In genomic region chr3:193305356-193305755, GRCh38 we compare ENCODE assay signal across 26 cellular contexts.
"Had no signal": no experiment of that assay in that cellular context is flagged by ENCODE, and none has a peak within 500 bp of the region (broad histone marks: within the 10 kb centered on the region; RNA-seq: fewer than 3 reads in every experiment).

No MANE protein-coding gene starts in this region.

- H3K4me1 Mint-ChIP-seq: immature natural killer cell; naive thymus-derived CD4-positive, alpha-beta T cell had no signal

- H3K27ac Mint-ChIP-seq: dendritic cell treated with granulocyte-macrophage colony-stimulating factor and Interleukin-4, amounts not matched to agents 40 ng/mL and 50 ng/mL, for 4 days; effector memory CD8-positive, alpha-beta T cell; endodermal cell; immature natural killer cell; naive thymus-derived CD4-positive, alpha-beta T cell had no signal

- H3K36me3 Mint-ChIP-seq: immature natural killer cell; naive thymus-derived CD4-positive, alpha-beta T cell had no signal

- FAIRE-seq: endometrium, keratinocyte had no signal

- H3K36me3 ChIP-seq: colonic mucosa, esophagus squamous epithelium, gastrocnemius medialis, heart right ventricle, left lung, lower lobe of right lung had no signal

- H3K9me3 ChIP-seq: colonic mucosa, esophagus squamous epithelium, gastrocnemius medialis, heart right ventricle, left lung, lower lobe of right lung had no signal

- H3K27me3 Mint-ChIP-seq: dendritic cell treated with granulocyte-macrophage colony-stimulating factor and Interleukin-4, amounts not matched to agents 40 ng/mL and 50 ng/mL, for 4 days had no signal

- H3K4me1 ChIP-seq: colonic mucosa, left lung, lower lobe of right lung had no signal

- H3K4me3 Mint-ChIP-seq: dendritic cell treated with granulocyte-macrophage colony-stimulating factor and Interleukin-4, amounts not matched to agents 40 ng/mL and 50 ng/mL, for 4 days; effector memory CD8-positive, alpha-beta T cell; endodermal cell; immature natural killer cell; naive thymus-derived CD4-positive, alpha-beta T cell had no signal

- H3K9me3 Mint-ChIP-seq: dendritic cell treated with granulocyte-macrophage colony-stimulating factor and Interleukin-4, amounts not matched to agents 40 ng/mL and 50 ng/mL, for 4 days; effector memory CD8-positive, alpha-beta T cell; endodermal cell had no signal

- H3K27me3 ChIP-seq: colonic mucosa, gastrocnemius medialis, heart right ventricle, left lung had no signal

- DNase-seq: colonic mucosa; cortex of kidney; effector CD8-positive, alpha-beta T cell; effector memory CD8-positive, alpha-beta T cell; endodermal cell; erythroblast; esophagus squamous epithelium; foreskin fibroblast; foreskin melanocyte; gastrocnemius medialis; glutamatergic neuron; head of caudate nucleus; heart right ventricle; hypothalamus; immature natural killer cell; left cardiac atrium; left lung; left ventricle myocardium superior; lower lobe of right lung; mesenchymal stem cell; midbrain; naive thymus-derived CD4-positive, alpha-beta T cell had no signal

- H3K27ac ChIP-seq: colonic mucosa, epithelial cell of prostate, esophagus squamous epithelium, gastrocnemius medialis, heart right ventricle, left lung, lower lobe of right lung had no signal

- H3K4me3 ChIP-seq: colonic mucosa, esophagus squamous epithelium, gastrocnemius medialis, heart right ventricle, left lung, lower lobe of right lung had no signal
